Comparison of ENCODE assay signal across 1 cellular context in genomic region chr19:38877781-38878574, GRCh38.
TF ChIP-seq lines count a peak whose summit lies in the region.

Gene RINL (minus strand): TSS chr19:38878275. CDS start chr19:38876742, 1,533 bp downstream.

TF ChIP-seq in HepG2, 621 proteins besides CTCF, POLR2A, EP300 and RAD21 (continued from another document and continues in another):
- TF ChIP-seq THAP9 (CRISPR knock-in tag; IDR thresholded peaks at IDR 0.05; ENCODE audit: borderline replicate concordance): peak; percentile 77; the same call in 1 of the 2 replicates
- 0 out of 2 replicates have a peak, but pooled peaks have one; percentile 61 for TF ChIP-seq HNRNPL (IDR thresholded peaks at IDR 0.05; ENCODE audit: low read depth, low read length)
- TF ChIP-seq TAF15 (IDR thresholded peaks at IDR 0.05; ENCODE audit: low read depth, low read length, poor library complexity, severe bottlenecking): no peak
- TF ChIP-seq POLR2G (IDR thresholded peaks at IDR 0.05; ENCODE audit: low read depth, low read length): peak; percentile 78
- TF ChIP-seq BCL3 (CRISPR knock-in tag; IDR thresholded peaks at IDR 0.05): 0 out of 2 replicates have a peak, but pooled peaks have one; percentile 39
- TF ChIP-seq MYC (CRISPR knock-in tag; IDR thresholded peaks at IDR 0.05; ENCODE audit: borderline replicate concordance): peak; percentile 24; the same call in 1 of the 2 replicates
- no peak for TF ChIP-seq ZNF775 (CRISPR knock-in tag; IDR thresholded peaks at IDR 0.05; ENCODE audit: borderline replicate concordance)
- no peak; the same call in 1 of the 2 replicates for TF ChIP-seq MED1 (CRISPR knock-in tag; IDR thresholded peaks at IDR 0.05)
- 0 out of 2 replicates have a peak, but pooled peaks have one; percentile 27 for TF ChIP-seq ZNF263 (CRISPR knock-in tag; IDR thresholded peaks at IDR 0.05)
- no peak for TF ChIP-seq NFKBIZ (CRISPR knock-in tag; IDR thresholded peaks at IDR 0.05)
- TF ChIP-seq ZNF549 (CRISPR knock-in tag; IDR thresholded peaks at IDR 0.05): no peak
- TF ChIP-seq ZNF574 (CRISPR knock-in tag; IDR thresholded peaks at IDR 0.05): peak; percentile 55
- peak; percentile 78 for TF ChIP-seq PHF20 (CRISPR knock-in tag; IDR thresholded peaks at IDR 0.05)
- peak; percentile 28; the same call in 1 of the 2 replicates for TF ChIP-seq TBX2 (CRISPR knock-in tag; IDR thresholded peaks at IDR 0.05; ENCODE audit: borderline replicate concordance)
- no peak for TF ChIP-seq SUZ12 (IDR thresholded peaks at IDR 0.05; ENCODE audit: low read depth, low read length)
- TF ChIP-seq FOXA3 (CRISPR knock-in tag; IDR thresholded peaks at IDR 0.05): 0 out of 2 replicates have a peak, but pooled peaks have one; percentile 17
- peak; percentile 14 for TF ChIP-seq TEAD3 (CRISPR knock-in tag; optimal IDR thresholded peaks at IDR 0.05; ENCODE audit: borderline replicate concordance)
- TF ChIP-seq PHF5A (CRISPR knock-in tag; IDR thresholded peaks at IDR 0.05; ENCODE audit: low read depth, unreplicated experiment): no peak
- TF ChIP-seq ZZZ3 (CRISPR knock-in tag; IDR thresholded peaks at IDR 0.05; ENCODE audit: borderline replicate concordance): no peak
- 0 out of 2 replicates have a peak, but pooled peaks have one; percentile 31 for TF ChIP-seq HIC2 (CRISPR knock-in tag; IDR thresholded peaks at IDR 0.05; ENCODE audit: low read depth)
- peak; percentile 33; the same call in 1 of the 2 replicates for TF ChIP-seq SPEN (CRISPR knock-in tag; IDR thresholded peaks at IDR 0.05; ENCODE audit: low read depth)
- TF ChIP-seq ATF7-NPFF (CRISPR knock-in tag; IDR thresholded peaks at IDR 0.05; ENCODE audit: low read depth): peak; percentile 26; the same call in 1 of the 2 replicates
- peak; percentile 44; the same call in 1 of the 2 replicates for TF ChIP-seq UBTF (CRISPR knock-in tag; IDR thresholded peaks at IDR 0.05)
- TF ChIP-seq RARA (CRISPR knock-in tag; IDR thresholded peaks at IDR 0.05): 0 out of 2 replicates have a peak, but pooled peaks have one; percentile 22
- peak; percentile 48; the same call in 1 of the 2 replicates for TF ChIP-seq ZNF746 (CRISPR knock-in tag; IDR thresholded peaks at IDR 0.05)
- peak; percentile 73; the same call in 1 of the 2 replicates for TF ChIP-seq PCBP1 (IDR thresholded peaks at IDR 0.05; ENCODE audit: borderline replicate concordance, low read depth, low read length)
- TF ChIP-seq RBFOX2 (IDR thresholded peaks at IDR 0.05; ENCODE audit: low read depth, low read length): 0 out of 2 replicates have a peak, but pooled peaks have one; percentile 19
- TF ChIP-seq SOX6 (IDR thresholded peaks at IDR 0.05): no peak
- peak; percentile 24; the same call in 1 of the 2 replicates for TF ChIP-seq SOX6 (CRISPR knock-in tag; IDR thresholded peaks at IDR 0.05)
- TF ChIP-seq ZMYM4 (CRISPR knock-in tag; IDR thresholded peaks at IDR 0.05): 0 out of 2 replicates have a peak, but pooled peaks have one; percentile 23
- no peak for TF ChIP-seq CBX1 (IDR thresholded peaks at IDR 0.05; ENCODE audit: low read depth)
- TF ChIP-seq ZBTB34 (CRISPR knock-in tag; IDR thresholded peaks at IDR 0.05): 0 out of 2 replicates have a peak, but pooled peaks have one; percentile 41
- TF ChIP-seq TAF1 (CRISPR knock-in tag; IDR thresholded peaks at IDR 0.05): peak; percentile 39; the same call in 1 of the 2 replicates
- peak; percentile 51 for TF ChIP-seq SAP130 (CRISPR knock-in tag; IDR thresholded peaks at IDR 0.05; ENCODE audit: low read depth)
- 0 out of 2 replicates have a peak, but pooled peaks have one; percentile 51 for TF ChIP-seq FOXC1 (CRISPR knock-in tag; IDR thresholded peaks at IDR 0.05; ENCODE audit: borderline replicate concordance)
- TF ChIP-seq ZNF552 (CRISPR knock-in tag; IDR thresholded peaks at IDR 0.05; ENCODE audit: borderline replicate concordance): 0 out of 2 replicates have a peak, but pooled peaks have one; percentile 5
- no peak for TF ChIP-seq ARNT2 (CRISPR knock-in tag; IDR thresholded peaks at IDR 0.05; ENCODE audit: low read depth)
- no peak for TF ChIP-seq KAT7 (CRISPR knock-in tag; IDR thresholded peaks at IDR 0.05; ENCODE audit: borderline replicate concordance)
- TF ChIP-seq GABPA (IDR thresholded peaks at IDR 0.05; ENCODE audit: low read depth, low read length): peak; percentile 61
- TF ChIP-seq GABPA (CRISPR knock-in tag; IDR thresholded peaks at IDR 0.05; ENCODE audit: low read depth): peak; percentile 86
- peak; percentile 76 for TF ChIP-seq ELF1 (CRISPR knock-in tag; IDR thresholded peaks at IDR 0.05)
- TF ChIP-seq SALL1 (CRISPR knock-in tag; IDR thresholded peaks at IDR 0.05): peak; percentile 41
- peak; percentile 43; the same call in 1 of the 2 replicates for TF ChIP-seq ZFP91 (CRISPR knock-in tag; IDR thresholded peaks at IDR 0.05; ENCODE audit: borderline replicate concordance)
- peak; percentile 60 for TF ChIP-seq ZEB1 (IDR thresholded peaks at IDR 0.05; ENCODE audit: insufficient replicate concordance, low read depth)
- peak; percentile 92 for TF ChIP-seq ZFX (CRISPR knock-in tag; IDR thresholded peaks at IDR 0.05; ENCODE audit: low read depth)
- peak; percentile 39; the same call in 1 of the 2 replicates for TF ChIP-seq PAXIP1 (CRISPR knock-in tag; conservative IDR thresholded peaks at IDR 0.05)
- no peak for TF ChIP-seq ZNF772 (CRISPR knock-in tag; IDR thresholded peaks at IDR 0.05)
